ENCODE assay signal across 8 cellular contexts in genomic region chr19:38265213-38265861, GRCh38. TPM values are rescaled to one million over a fixed set of nuclear protein-coding genes. Genes with fewer than 3 reads are reported as not detected.
DNase-seq lines count a peak whose midpoint lies in the region; ATAC-seq and TF ChIP-seq lines count a peak whose summit lies in the region.

No MANE protein-coding gene starts in this region.

- no peak for ATAC-seq in HG02973 (IDR thresholded peaks at IDR 0.05; ENCODE audit: unreplicated experiment)
- ATAC-seq in HG03457 (IDR thresholded peaks at IDR 0.05; ENCODE audit: unreplicated experiment) = no peak
- no peak for ATAC-seq in GM19455 (IDR thresholded peaks at IDR 0.05; ENCODE audit: unreplicated experiment)

- peaks cover 3% of the 10 kb centered on the region for H3K36me3 Mint-ChIP-seq in endothelial cell (ENCODE audit: low read depth, unreplicated experiment)
- H3K36me3 Mint-ChIP-seq in nephron (ENCODE audit: low read depth) = no peaks in the 10 kb centered on the region

- no peaks in the 10 kb centered on the region for H3K9me3 ChIP-seq in PC-9 (ENCODE audit: insufficient read depth, low read depth)

- H3K4me2 ChIP-seq in PC-9 = peak overlapping the region; percentile 100

- peaks cover 11% of the 10 kb centered on the region for H3K27me3 Mint-ChIP-seq in endothelial cell (ENCODE audit: unreplicated experiment)
- peaks cover 8% of the 10 kb centered on the region for H3K27me3 Mint-ChIP-seq in nephron (ENCODE audit: low read depth)

- no peaks in the 10 kb centered on the region for H3K9me2 ChIP-seq in PC-9 (ENCODE audit: insufficient read depth)

- no peaks in the 10 kb centered on the region for H3K36me3 ChIP-seq in GM06990 (ENCODE audit: control insufficient read depth, insufficient read depth, low read length)
- H3K36me3 ChIP-seq in PC-9 (ENCODE audit: low read depth) = peaks cover 16% of the 10 kb centered on the region; the same call in 1 of the 2 replicates

- H3K4me1 ChIP-seq in PC-9 (replicated peaks; ENCODE audit: insufficient read depth) = peaks cover 48% of the 10 kb centered on the region

- intact Hi-C loops in PC-9 (cut with micrococcal nuclease; ENCODE audit: unreplicated experiment) = loop anchor here (2.0 kb wide), 1 partner anchor 19 kb away; no protein-coding TSS in a partner anchor

- TSS peak; percentile 67 for BruUV-seq in PC-9 (replicated peaks; lab: Mats Ljungman, UMichigan)

- H3K4me3 Mint-ChIP-seq in endothelial cell (ENCODE audit: unreplicated experiment) = peak overlapping the region; percentile 96
- H3K4me3 Mint-ChIP-seq in nephron = peak overlapping the region; percentile 89 to 95 (median 92)

- peaks cover 47% of the 10 kb centered on the region for H4K20me1 ChIP-seq in PC-9 (ENCODE audit: insufficient read depth)

- H3K4me3 ChIP-seq in GM06990 (replicated peaks; ENCODE audit: low read depth, low read length) (peak overlapping the region; percentile 50), PC-9 (peak overlapping the region; percentile 79)

- no peak overlapping the region for H2AFZ ChIP-seq in PC-9

- CTCF ChIA-PET in PC-9 (lab: Charles Lee) = interaction anchor here (0.6 kb wide), 1 partner anchor 1310 kb away, joined by 3 read pairs; no protein-coding TSS in a partner anchor

- H3K27ac ChIP-seq in PC-9 = peak overlapping the region; percentile 94

- peak overlapping the region; percentile 76 for H3K27ac Mint-ChIP-seq in endothelial cell (ENCODE audit: unreplicated experiment)
- peak overlapping the region; percentile 92 to 98 (median 95) for H3K27ac Mint-ChIP-seq in nephron

- H3K9me3 Mint-ChIP-seq in endothelial cell (ENCODE audit: unreplicated experiment) = no peaks in the 10 kb centered on the region
- no peaks in the 10 kb centered on the region for H3K9me3 Mint-ChIP-seq in nephron

- DNase-seq in GM06990 (ENCODE audit: extremely low read depth, insufficient read length) (no peak), PC-9 (peak; percentile 49 to 80), endothelial cell (ENCODE audit: low spot score) (no peak), NCI-H1092 treated with DMSO at 0.1 percent for 48 hours (lab: John Stamatoyannopoulos, UW) (no peak)

- POLR2A ChIA-PET in PC-9 (lab: Charles Lee; ENCODE audit: unreplicated experiment) = interaction anchor here (0.6 to 1.1 kb wide), 5 partner anchors 12 to 261 kb away, joined by 3 to 11 read pairs (median 5); no protein-coding TSS in a partner anchor

- H3K27me3 ChIP-seq in GM06990 (replicated peaks; ENCODE audit: control insufficient read depth, insufficient read depth, low read length) (no peaks in the 10 kb centered on the region; the same call in 1 of the 2 replicates), PC-9 (ENCODE audit: insufficient read depth, low read depth) (no peaks in the 10 kb centered on the region)

- peaks cover 67% of the 10 kb centered on the region for H3F3A ChIP-seq in PC-9 (ENCODE audit: insufficient read depth, low read depth)

- H3K79me2 ChIP-seq in PC-9 (ENCODE audit: low read depth) = peaks cover 59% of the 10 kb centered on the region

- peaks cover 29% of the 10 kb centered on the region for H3K4me1 Mint-ChIP-seq in endothelial cell (ENCODE audit: unreplicated experiment)
- H3K4me1 Mint-ChIP-seq in nephron = peaks cover 51% of the 10 kb centered on the region

- no peak for TF ChIP-seq CTCF in GM06990 (IDR thresholded peaks at IDR 0.05; ENCODE audit: insufficient read depth, low read length, poor library complexity, severe bottlenecking)
- TF ChIP-seq CTCF in PC-9 (conservative IDR thresholded peaks at IDR 0.05) = no peak
- no peak for TF ChIP-seq CTCF in endothelial cell (IDR thresholded peaks at IDR 0.05; ENCODE audit: unreplicated experiment)
- TF ChIP-seq CTCF in nephron (IDR thresholded peaks at IDR 0.05; ENCODE audit: unreplicated experiment in 3 of 3) = no peak

RNA-seq across cellular contexts. Expression of gene SPINT2, which starts 1.0 kb away (rescaled TPM):
- total RNA-seq in PC-9 (2021) = 1,019 and 1,161 TPM in 2 replicates
- 93.4 TPM for total RNA-seq in endothelial cell (ENCODE audit: unreplicated experiment)

RNA-seq across cellular contexts. Expression of gene PPP1R14A, which starts 9.2 kb away (rescaled TPM):
- total RNA-seq in PC-9 (2021) = not detected in 2 replicates
- total RNA-seq in endothelial cell (ENCODE audit: unreplicated experiment) = 2.1 TPM

RNA-seq across cellular contexts. Expression of gene C19orf33, which starts 38.7 kb away (rescaled TPM):
- total RNA-seq in PC-9 (2021) (100 and 150 TPM in 2 replicates), endothelial cell (ENCODE audit: unreplicated experiment) (2.7 TPM)

RNA-seq across cellular contexts. Expression of gene DPF1, which starts 41.3 kb away (rescaled TPM):
- total RNA-seq in PC-9 (2021) (0.81 and 1.1 TPM in 2 replicates), endothelial cell (ENCODE audit: unreplicated experiment) (6.0 TPM)

RNA-seq across cellular contexts. Expression of gene YIF1B, which starts 50.4 kb away (rescaled TPM):
- total RNA-seq in PC-9 (2021) (33.6 and 39.8 TPM in 2 replicates), endothelial cell (ENCODE audit: unreplicated experiment) (55.2 TPM)

Comparison
In these comparisons a context has a peak if more than half of its experiments do, and no peak if none do; other contexts are left out.
1. DNase-seq: peak in PC-9 (2 of 2); none in GM06990 (single experiment), endothelial cell (single experiment) and NCI-H1092 treated with DMSO at 0.1 percent for 48 hours (single experiment).
2. RNA of gene SPINT2, which starts 1.0 kb away (total RNA-seq): 1,019 to 1,161 TPM in PC-9; 93.4 TPM in endothelial cell (single experiment); every median in the first group is over 10 times any median in the second.
3. RNA of gene C19orf33, which starts 38.7 kb away (total RNA-seq): 100 to 150 TPM in PC-9; 2.7 TPM in endothelial cell (single experiment); every median in the first group is over 10 times any median in the second.